ENCODE assay signal across 28 cellular contexts in genomic region chr6:105816875-105817274, GRCh38.
"Had no signal": no experiment of that assay in that cellular context is flagged by ENCODE, and none has a peak within 500 bp of the region (broad histone marks: within the 10 kb centered on the region; RNA-seq: fewer than 3 reads in every experiment).

No MANE protein-coding gene starts in this region.

- H3K4me3 ChIP-seq: left lung, lower lobe of right lung, pancreas, prostate gland, sigmoid colon, spleen, suprapubic skin, thoracic aorta, tibial artery, uterus had no signal

- H3K9me3 Mint-ChIP-seq: type B pancreatic cell had no signal

- H3K4me1 ChIP-seq: left lung, lower lobe of right lung, pancreas, prostate gland, sigmoid colon, spleen, tibial artery, uterus had no signal

- H3K4me1 Mint-ChIP-seq: nephron, neural crest cell had no signal

- H3K36me3 Mint-ChIP-seq: stimulated activated effector memory CD8-positive, alpha-beta T cell treated with anti-CD3 and anti-CD28 coated beads, Interleukin-12 subunit alpha, Interleukin-12 subunit beta, amount 100 ng/mL, for 72 hours; type B pancreatic cell had no signal

- H3K36me3 ChIP-seq: left lung, lower lobe of right lung, pancreas, prostate gland, sigmoid colon, spleen, suprapubic skin, thoracic aorta, tibial artery, uterus had no signal

- ATAC-seq: left cardiac atrium; left lung; lower lobe of right lung; naive thymus-derived CD8-positive, alpha-beta T cell; pancreas; right cardiac atrium; stimulated activated effector memory CD8-positive, alpha-beta T cell treated with anti-CD3 and anti-CD28 coated beads, Interleukin-12 subunit alpha, Interleukin-12 subunit beta, amount 100 ng/mL, for 72 hours had no signal

- H3K4me3 Mint-ChIP-seq: naive thymus-derived CD8-positive, alpha-beta T cell; nephron; neural crest cell; stimulated activated effector memory CD8-positive, alpha-beta T cell treated with anti-CD3 and anti-CD28 coated beads, Interleukin-12 subunit alpha, Interleukin-12 subunit beta, amount 100 ng/mL, for 72 hours; stimulated activated naive CD8-positive, alpha-beta T cell treated with anti-CD3 and anti-CD28 coated beads, Interleukin-15, Interleukin-2, amounts not matched to agents 100 ng/mL and 50 ng/mL, for 24 hours; type B pancreatic cell had no signal

- H3K27ac Mint-ChIP-seq: naive thymus-derived CD8-positive, alpha-beta T cell; nephron; stimulated activated effector memory CD8-positive, alpha-beta T cell treated with anti-CD3 and anti-CD28 coated beads, Interleukin-12 subunit alpha, Interleukin-12 subunit beta, amount 100 ng/mL, for 72 hours; stimulated activated naive CD8-positive, alpha-beta T cell treated with anti-CD3 and anti-CD28 coated beads, Interleukin-15, Interleukin-2, amounts not matched to agents 100 ng/mL and 50 ng/mL, for 24 hours; type B pancreatic cell had no signal

- H3K27ac ChIP-seq: left lung, lower lobe of right lung, pancreas, prostate gland, sigmoid colon, spleen, suprapubic skin, thoracic aorta, tibial artery had no signal

- H3K9me3 ChIP-seq: left lung, lower lobe of right lung, pancreas, prostate gland, sigmoid colon, suprapubic skin, thoracic aorta, tibial artery, uterus had no signal

- H3K27me3 ChIP-seq: pancreas, sigmoid colon, spleen, suprapubic skin, uterus had no signal

- DNase-seq: islet precursor cell; kidney glomerular epithelial cell; left cardiac atrium; left lung; lower lobe of right lung; mammary epithelial cell; mesenchymal stem cell; naive thymus-derived CD8-positive, alpha-beta T cell; nucleus accumbens; pancreas; posterior cingulate gyrus; retina; right cardiac atrium; sigmoid colon; small intestine; spleen; stimulated activated CD4-positive, alpha-beta T cell treated with anti-CD3 and anti-CD28 coated beads, Interleukin-4, amount 100 ng/mL, for 24 hours; stimulated activated naive CD4-positive, alpha-beta T cell; tibial artery; uterus had no signal
